17 cellular contexts compared by ENCODE assay signal in the genomic region with DNA sequence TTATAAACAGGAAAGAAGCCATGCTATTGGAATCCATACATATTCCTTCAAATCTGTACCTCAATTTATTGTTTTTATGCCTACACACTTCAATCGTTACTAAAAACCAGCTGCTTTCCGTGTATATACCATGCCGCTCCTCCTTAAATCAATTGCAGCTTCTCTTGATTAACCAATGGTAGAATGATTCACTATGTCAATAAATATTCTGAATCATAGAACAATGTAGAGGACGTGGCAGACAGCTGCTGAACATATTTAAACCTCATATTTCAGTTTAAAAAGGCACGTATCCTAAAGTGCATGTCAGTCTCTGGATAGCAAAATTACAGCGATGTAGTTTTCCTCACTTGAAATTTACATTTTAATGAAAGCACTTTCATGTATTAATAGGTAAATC.
DNase-seq lines count a peak whose midpoint lies in the region; ATAC-seq and TF ChIP-seq lines count a peak whose summit lies in the region.
"Had no signal": no experiment of that assay in that cellular context is flagged by ENCODE, and none has a peak within 500 bp of the region (broad histone marks: within the 10 kb centered on the region; RNA-seq: fewer than 3 reads in every experiment).

No MANE protein-coding gene starts in this region.

- H3K27ac ChIP-seq in GM23248, result no peak overlapping the region
- H3K27ac ChIP-seq: neutrophil had no signal

- peak; percentile 1 for DNase-seq in NCI-H146 (lab: John Stamatoyannopoulos, UW)
- no peak for DNase-seq in NCI-H146 treated with DMSO at 0.1 percent for 48 hours (lab: John Stamatoyannopoulos, UW; ENCODE audit: unreplicated experiment)
- peak; percentile 57 for DNase-seq in GM23248
- peak; percentile 63 to 64 for DNase-seq in SHP77 (lab: John Stamatoyannopoulos, UW)
- peak; percentile 67 to 84 for DNase-seq in foreskin fibroblast
- no peak for DNase-seq in GOT3 (lab: John Stamatoyannopoulos, UW)
- DNase-seq: activated CD8-positive, alpha-beta memory T cell treated with anti-CD3 and anti-CD28 coated beads, Interleukin-2, amount 10 ng/mL, durations not matched to agents 7 days and 5 days; DMS79; hypothalamus; NCI-H2227 treated with DMSO at 0.1 percent for 48 hours; Right ventricle myocardium superior; trophoblast cell had no signal

- H4K20me1 ChIP-seq in GM23248 (ENCODE audit: insufficient read depth), result no peaks in the 10 kb centered on the region

- 24 to 25% methylated on average over 6 of the region's 6 CpGs for WGBS in GM23248 (ENCODE audit: low coverage in 1 of 2, low lambda C conversion rate in 2 of 2, missing lambda C conversion rate in 2 of 2), 2 experiments

- H3K36me3 ChIP-seq in GM23248 (ENCODE audit: low read depth), result no peaks in the 10 kb centered on the region
- H3K36me3 ChIP-seq: neutrophil had no signal

- H3K4me1 ChIP-seq in GM23248 (ENCODE audit: insufficient read depth), result 0 out of 2 replicates have a peak, but pooled peaks cover 9% of the 10 kb centered on the region

- TF ChIP-seq CTCF in foreskin fibroblast (IDR thresholded peaks at IDR 0.05; ENCODE audit: low read depth, low read length), result no peak

- H3K4me3 ChIP-seq in GM23248 (0 out of 2 replicates have a peak overlapping the region, but pooled peaks have one; percentile 28), foreskin fibroblast (ENCODE audit: low read depth in 1 of 2, low read length in 2 of 2) (no peak overlapping the region)
- H3K4me3 ChIP-seq: lung, smooth muscle cell had no signal

- H3K9me2 ChIP-seq in GM23248 (ENCODE audit: insufficient read depth), result no peaks in the 10 kb centered on the region

- no peak overlapping the region for H3K4me2 ChIP-seq in GM23248 (ENCODE audit: unreplicated experiment)
- H3K4me2 ChIP-seq: smooth muscle cell had no signal

- no peaks in the 10 kb centered on the region for H3F3A ChIP-seq in GM23248 (ENCODE audit: insufficient read depth)

- H3K9me3 ChIP-seq in GM23248 (ENCODE audit: low read depth), result no peaks in the 10 kb centered on the region
- H3K9me3 ChIP-seq: neutrophil had no signal

- in situ Hi-C loops in GM23248 (cut with MboI), result no loop called here

- no peak overlapping the region for H3K9ac ChIP-seq in GM23248

- peak overlapping the region; percentile 27; the same call in 1 of the 2 replicates for H2AFZ ChIP-seq in GM23248

- ATAC-seq in HG02571 (IDR thresholded peaks at IDR 0.05; ENCODE audit: unreplicated experiment) (no peak), GM21723 (IDR thresholded peaks at IDR 0.05; ENCODE audit: unreplicated experiment) (no peak)

- H3K79me2 ChIP-seq in GM23248 (ENCODE audit: insufficient read depth), result no peaks in the 10 kb centered on the region

- no peaks in the 10 kb centered on the region for H3K27me3 ChIP-seq in GM23248 (replicated peaks; ENCODE audit: insufficient read depth)
- H3K27me3 ChIP-seq: neutrophil had no signal

Comparison
In these comparisons a context has a peak if more than half of its experiments do, and no peak if none do; other contexts are left out.
1. DNase-seq: peak in NCI-H146 (single experiment), GM23248 (single experiment), SHP77 (2 of 2) and foreskin fibroblast (2 of 2); none in NCI-H146 treated with DMSO at 0.1 percent for 48 hours (single experiment) and GOT3 (single experiment).